In the genomic region with DNA sequence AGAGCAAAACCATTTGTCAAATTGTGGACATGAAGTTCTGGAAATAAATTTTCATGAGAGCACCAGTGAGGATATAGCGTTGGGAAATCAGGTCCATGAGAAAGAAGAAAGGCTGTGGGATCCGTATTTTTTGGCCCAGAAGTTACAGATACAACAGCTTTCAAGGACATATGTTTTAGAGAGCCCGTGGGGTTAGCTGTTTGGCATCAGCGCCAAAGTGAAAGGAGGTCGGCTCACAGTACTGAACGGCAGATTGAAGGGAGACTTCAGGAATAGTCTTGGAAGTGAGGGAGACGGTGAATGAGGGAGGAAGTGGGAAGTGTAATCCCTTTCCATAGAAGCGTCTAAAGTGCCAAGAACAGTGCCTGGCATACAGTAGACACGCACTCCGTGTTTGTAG, we compare ENCODE assay signal across 28 cellular contexts. TPM values are rescaled to one million over a fixed set of nuclear protein-coding genes. Genes with fewer than 3 reads are reported as not detected.
A peak's percentile ranks its signal among the peaks of the same experiment; 100 is the strongest.
DNase-seq lines count a peak whose midpoint lies in the region; ATAC-seq and TF ChIP-seq lines count a peak whose summit lies in the region.
"Had no signal": no experiment of that assay in that cellular context is flagged by ENCODE, and none has a peak within 500 bp of the region (broad histone marks: within the 10 kb centered on the region; RNA-seq: fewer than 3 reads in every experiment).

No MANE protein-coding gene starts in this region.

- no peak overlapping the region for H4K91ac ChIP-seq in trophoblast cell (ENCODE audit: low read depth, low read length)

- no peaks in the 10 kb centered on the region for H3K79me2 ChIP-seq in trophoblast cell (ENCODE audit: control insufficient read depth, insufficient read depth, low read length, poor library complexity)

- no peaks in the 10 kb centered on the region for H3K79me1 ChIP-seq in trophoblast cell (ENCODE audit: low read length)

- intact Hi-C loops in mucosa of descending colon (cut with DNase I, micrococcal nuclease), result no loop called here

- peak; percentile 45 for DNase-seq in DMS 273 (lab: John Stamatoyannopoulos, UW; ENCODE audit: unreplicated experiment)
- DNase-seq in DMS 273 treated with DMSO at 0.1 percent for 48 hours (lab: John Stamatoyannopoulos, UW), result no peak
- DNase-seq in cerebellar nuclear complex (lab: John Stamatoyannopoulos, UW), result peak; percentile 34 to 79
- peak; percentile 20 for DNase-seq in middle frontal gyrus (ENCODE audit: extremely low spot score, low spot score)
- DNase-seq in thoracic aorta (ENCODE audit: low spot score), result no peak
- DNase-seq in mucosa of descending colon, result no peak
- no peak for DNase-seq in DMS53 treated with DMSO at 0.1 percent for 48 hours (lab: John Stamatoyannopoulos, UW; ENCODE audit: unreplicated experiment)
- no peak for DNase-seq in trophoblast cell
- DNase-seq: AML-193; CD8-positive, alpha-beta T cell; GF-D8; H9; HFFc6; MM.1S; NCI-H1048; NCI-H1417 treated with DMSO at 0.1 percent for 48 hours; NCI-H1930; NCI-H226; NCI-H510A treated with DMSO at 0.1 percent for 48 hours; NCI-H774; NK-92 treated with Interleukin-12 subunit alpha and Interleukin-12 subunit beta, amount 100 ng/mL, for 24 hours; SIG-M5; SK-N-SH had no signal

- no peak overlapping the region for H2AFZ ChIP-seq in trophoblast cell (ENCODE audit: insufficient read depth, low read length, poor library complexity)

- H2BK120ac ChIP-seq in trophoblast cell (ENCODE audit: insufficient read depth, low read length, poor library complexity), result no peak overlapping the region

- H3K9ac ChIP-seq in trophoblast cell (ENCODE audit: low read length), result no peak overlapping the region
- H3K9ac ChIP-seq: SK-N-SH had no signal

- no peak overlapping the region for H3K4me2 ChIP-seq in trophoblast cell (ENCODE audit: low read length)
- H3K4me2 ChIP-seq: SK-N-SH had no signal

- H3K4me1 ChIP-seq in thoracic aorta (ENCODE audit: control insufficient read depth in 1 of 2, low read depth in 2 of 2), result peaks cover 0 to 31% of the 10 kb centered on the region in 2 donors
- H3K4me1 ChIP-seq in mucosa of descending colon (ENCODE audit: low read depth), result no peaks in the 10 kb centered on the region
- no peaks in the 10 kb centered on the region for H3K4me1 ChIP-seq in trophoblast cell (ENCODE audit: control insufficient read depth in 1 of 2, insufficient read depth in 2 of 2, low read length in 2 of 2)

- H2BK5ac ChIP-seq in trophoblast cell (ENCODE audit: low read depth, low read length, poor library complexity), result no peak overlapping the region

- no CpG with 5 or more reads among the region's 10 CpGs for WGBS in trophoblast cell (ENCODE audit: extremely low coverage, insufficient coverage, insufficient read length)

- no peak overlapping the region for H2BK12ac ChIP-seq in trophoblast cell (ENCODE audit: low read length)

- no peak overlapping the region for H4K8ac ChIP-seq in trophoblast cell (ENCODE audit: low read depth, low read length)

- no peak overlapping the region for H2AK5ac ChIP-seq in trophoblast cell (ENCODE audit: low read length)

- no peaks in the 10 kb centered on the region for H3K36me3 ChIP-seq in thoracic aorta
- no peaks in the 10 kb centered on the region for H3K36me3 ChIP-seq in mucosa of descending colon (ENCODE audit: low read depth)
- no peaks in the 10 kb centered on the region for H3K36me3 ChIP-seq in trophoblast cell (ENCODE audit: control insufficient read depth in 1 of 2, insufficient read depth in 2 of 2, low read length in 2 of 2)

- H3K4me3 ChIP-seq in thoracic aorta (peak overlapping the region; percentile 48), mucosa of descending colon (no peak overlapping the region), trophoblast cell (ENCODE audit: low read depth, low read length) (no peak overlapping the region)
- H3K4me3 ChIP-seq: K562 had no signal

- H3K14ac ChIP-seq in trophoblast cell (ENCODE audit: low read length), result no peak overlapping the region

- no peak overlapping the region for H3K4ac ChIP-seq in trophoblast cell (ENCODE audit: low read depth, low read length)

- H3K9me3 ChIP-seq in thoracic aorta, result no peaks in the 10 kb centered on the region
- no peaks in the 10 kb centered on the region for H3K9me3 ChIP-seq in mucosa of descending colon
- H3K9me3 ChIP-seq in trophoblast cell (ENCODE audit: insufficient read depth, low read depth, low read length), result peaks cover 2% of the 10 kb centered on the region
- H3K9me3 ChIP-seq: SK-N-SH had no signal

- no peak overlapping the region for H4K12ac ChIP-seq in trophoblast cell (ENCODE audit: low read depth, low read length)

- H3K27me3 ChIP-seq in thoracic aorta (replicated peaks; ENCODE audit: insufficient read depth), result no peaks in the 10 kb centered on the region
- no peaks in the 10 kb centered on the region for H3K27me3 ChIP-seq in trophoblast cell (ENCODE audit: insufficient read depth, low read length)

- H3K23ac ChIP-seq in trophoblast cell (ENCODE audit: low read length), result no peak overlapping the region

- no peak for ATAC-seq in thoracic aorta (ENCODE audit: insufficient number of reproducible peaks, low FRiP score, low read depth)
- no peak for ATAC-seq in mucosa of descending colon
- ATAC-seq: CD8-positive, alpha-beta T cell; HepG2; K562 had no signal

- H3K18ac ChIP-seq in trophoblast cell (ENCODE audit: low read length), result no peak overlapping the region

- TF ChIP-seq CTCF in thoracic aorta (IDR thresholded peaks at IDR 0.05), result no peak
- TF ChIP-seq CTCF in mucosa of descending colon (IDR thresholded peaks at IDR 0.05), result no peak

- no peak overlapping the region for H3K27ac ChIP-seq in thoracic aorta
- no peak overlapping the region for H3K27ac ChIP-seq in trophoblast cell (ENCODE audit: low read depth, low read length)
- H3K27ac ChIP-seq: 22Rv1, HL-60, RWPE1 had no signal

RNA-seq across cellular contexts. Expression of gene ZDHHC14, which starts 31.8 kb away (rescaled TPM):
- total RNA-seq in thoracic aorta, result 10 to 100 TPM; 20.0 to 31.1 TPM
- total RNA-seq in mucosa of descending colon, result 10 to 100 TPM in 2 of 3 donors, 1 to 10 TPM in 1; 9.1 to 10.5 (median 10.0) TPM
- polyA plus RNA-seq in trophoblast cell (2013), result 17.7 and 19.7 TPM in 2 replicates

Comparison
In these comparisons a context has a peak if more than half of its experiments do, and no peak if none do; other contexts are left out.
1. DNase-seq: peak in DMS 273 (single experiment), cerebellar nuclear complex (2 of 2) and middle frontal gyrus (single experiment); none in DMS 273 treated with DMSO at 0.1 percent for 48 hours (single experiment), thoracic aorta (single experiment), mucosa of descending colon (0 of 3), DMS53 treated with DMSO at 0.1 percent for 48 hours (single experiment) and trophoblast cell (0 of 2).